Comparison of ENCODE assay signal across 1 cellular context in the genomic region with DNA sequence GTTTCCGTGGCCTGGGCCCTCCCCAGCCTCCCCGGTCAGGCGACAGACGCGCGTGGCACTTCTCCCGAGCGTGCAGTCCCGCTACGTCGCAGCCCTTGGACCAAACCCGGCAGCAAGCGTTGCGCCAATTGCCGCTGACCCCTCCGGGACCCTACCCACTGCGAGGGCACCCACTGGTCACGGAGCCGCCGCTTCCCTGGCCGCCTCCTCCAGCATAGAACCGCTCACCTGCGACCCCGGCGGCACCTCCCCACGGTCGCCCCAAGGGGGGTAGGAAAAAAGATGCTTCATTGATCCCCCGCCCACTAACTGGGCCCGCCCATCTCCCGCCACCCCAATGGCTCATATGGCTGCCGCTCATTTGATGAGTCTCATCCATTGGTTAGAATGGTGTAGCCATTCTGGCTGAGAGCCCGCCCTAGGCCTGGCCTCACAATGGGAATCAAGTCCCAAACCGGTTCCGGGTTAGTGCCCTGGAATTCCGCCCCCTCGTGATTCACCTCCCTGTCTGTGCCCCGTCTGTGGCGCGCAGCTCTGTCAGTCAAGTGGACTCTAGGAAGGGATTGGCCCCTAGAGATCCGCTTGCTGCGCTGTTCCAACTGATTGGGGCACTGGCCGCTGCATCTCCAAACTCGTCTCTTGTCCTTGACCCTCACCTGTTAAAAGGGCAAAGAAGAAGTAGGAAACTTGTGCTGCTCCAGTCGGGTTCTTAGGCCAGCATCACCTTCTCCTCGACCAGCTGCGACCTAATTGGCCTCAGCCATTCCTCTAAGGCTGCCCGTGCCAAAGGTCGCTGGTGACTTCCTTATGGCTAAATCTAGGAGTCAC.
TF ChIP-seq lines count a peak whose summit lies in the region.

A gene (minus strand): TSS at position 274 of the 828 bp plus-strand sequence. CDS start 11,323 bp downstream, outside the sequence.

TF ChIP-seq in HepG2, 621 proteins besides CTCF, POLR2A, EP300 and RAD21 (continued from another document and continues in another):
- TF ChIP-seq, protein P1, sequence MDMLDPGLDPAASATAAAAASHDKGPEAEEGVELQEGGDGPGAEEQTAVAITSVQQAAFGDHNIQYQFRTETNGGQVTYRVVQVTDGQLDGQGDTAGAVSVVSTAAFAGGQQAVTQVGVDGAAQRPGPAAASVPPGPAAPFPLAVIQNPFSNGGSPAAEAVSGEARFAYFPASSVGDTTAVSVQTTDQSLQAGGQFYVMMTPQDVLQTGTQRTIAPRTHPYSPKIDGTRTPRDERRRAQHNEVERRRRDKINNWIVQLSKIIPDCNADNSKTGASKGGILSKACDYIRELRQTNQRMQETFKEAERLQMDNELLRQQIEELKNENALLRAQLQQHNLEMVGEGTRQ (IDR thresholded peaks at IDR 0.05; ENCODE audit: low read depth, low read length): peak; percentile 18; the same call in 1 of the 2 replicates
- TF ChIP-seq, protein P1 (CRISPR knock-in tag; IDR thresholded peaks at IDR 0.05; ENCODE audit: borderline replicate concordance): peak; percentile 49; the same call in 1 of the 2 replicates
- TF ChIP-seq, protein P2, sequence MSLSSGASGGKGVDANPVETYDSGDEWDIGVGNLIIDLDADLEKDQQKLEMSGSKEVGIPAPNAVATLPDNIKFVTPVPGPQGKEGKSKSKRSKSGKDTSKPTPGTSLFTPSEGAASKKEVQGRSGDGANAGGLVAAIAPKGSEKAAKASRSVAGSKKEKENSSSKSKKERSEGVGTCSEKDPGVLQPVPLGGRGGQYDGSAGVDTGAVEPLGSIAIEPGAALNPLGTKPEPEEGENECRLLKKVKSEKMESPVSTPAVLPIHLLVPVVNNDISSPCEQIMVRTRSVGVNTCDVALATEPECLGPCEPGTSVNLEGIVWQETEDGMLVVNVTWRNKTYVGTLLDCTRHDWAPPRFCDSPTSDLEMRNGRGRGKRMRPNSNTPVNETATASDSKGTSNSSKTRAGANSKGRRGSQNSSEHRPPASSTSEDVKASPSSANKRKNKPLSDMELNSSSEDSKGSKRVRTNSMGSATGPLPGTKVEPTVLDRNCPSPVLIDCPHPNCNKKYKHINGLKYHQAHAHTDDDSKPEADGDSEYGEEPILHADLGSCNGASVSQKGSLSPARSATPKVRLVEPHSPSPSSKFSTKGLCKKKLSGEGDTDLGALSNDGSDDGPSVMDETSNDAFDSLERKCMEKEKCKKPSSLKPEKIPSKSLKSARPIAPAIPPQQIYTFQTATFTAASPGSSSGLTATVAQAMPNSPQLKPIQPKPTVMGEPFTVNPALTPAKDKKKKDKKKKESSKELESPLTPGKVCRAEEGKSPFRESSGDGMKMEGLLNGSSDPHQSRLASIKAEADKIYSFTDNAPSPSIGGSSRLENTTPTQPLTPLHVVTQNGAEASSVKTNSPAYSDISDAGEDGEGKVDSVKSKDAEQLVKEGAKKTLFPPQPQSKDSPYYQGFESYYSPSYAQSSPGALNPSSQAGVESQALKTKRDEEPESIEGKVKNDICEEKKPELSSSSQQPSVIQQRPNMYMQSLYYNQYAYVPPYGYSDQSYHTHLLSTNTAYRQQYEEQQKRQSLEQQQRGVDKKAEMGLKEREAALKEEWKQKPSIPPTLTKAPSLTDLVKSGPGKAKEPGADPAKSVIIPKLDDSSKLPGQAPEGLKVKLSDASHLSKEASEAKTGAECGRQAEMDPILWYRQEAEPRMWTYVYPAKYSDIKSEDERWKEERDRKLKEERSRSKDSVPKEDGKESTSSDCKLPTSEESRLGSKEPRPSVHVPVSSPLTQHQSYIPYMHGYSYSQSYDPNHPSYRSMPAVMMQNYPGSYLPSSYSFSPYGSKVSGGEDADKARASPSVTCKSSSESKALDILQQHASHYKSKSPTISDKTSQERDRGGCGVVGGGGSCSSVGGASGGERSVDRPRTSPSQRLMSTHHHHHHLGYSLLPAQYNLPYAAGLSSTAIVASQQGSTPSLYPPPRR (CRISPR knock-in tag; IDR thresholded peaks at IDR 0.05; ENCODE audit: borderline replicate concordance): 0 out of 2 replicates have a peak, but pooled peaks have one; percentile 19
- TF ChIP-seq, protein P3, sequence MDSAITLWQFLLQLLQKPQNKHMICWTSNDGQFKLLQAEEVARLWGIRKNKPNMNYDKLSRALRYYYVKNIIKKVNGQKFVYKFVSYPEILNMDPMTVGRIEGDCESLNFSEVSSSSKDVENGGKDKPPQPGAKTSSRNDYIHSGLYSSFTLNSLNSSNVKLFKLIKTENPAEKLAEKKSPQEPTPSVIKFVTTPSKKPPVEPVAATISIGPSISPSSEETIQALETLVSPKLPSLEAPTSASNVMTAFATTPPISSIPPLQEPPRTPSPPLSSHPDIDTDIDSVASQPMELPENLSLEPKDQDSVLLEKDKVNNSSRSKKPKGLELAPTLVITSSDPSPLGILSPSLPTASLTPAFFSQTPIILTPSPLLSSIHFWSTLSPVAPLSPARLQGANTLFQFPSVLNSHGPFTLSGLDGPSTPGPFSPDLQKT (CRISPR knock-in tag; IDR thresholded peaks at IDR 0.05; ENCODE audit: borderline replicate concordance): no peak
- TF ChIP-seq FOXP1 (IDR thresholded peaks at IDR 0.05) (no peak), FOXP1 (CRISPR knock-in tag; IDR thresholded peaks at IDR 0.05) (no peak), ZSCAN22 (CRISPR knock-in tag; IDR thresholded peaks at IDR 0.05) (no peak), ZNF44 (CRISPR knock-in tag; IDR thresholded peaks at IDR 0.05) (no peak), ZNF747 (CRISPR knock-in tag; IDR thresholded peaks at IDR 0.05; ENCODE audit: borderline replicate concordance) (0 out of 2 replicates have a peak, but pooled peaks have one; percentile 59), ZSCAN31 (CRISPR knock-in tag; IDR thresholded peaks at IDR 0.05; ENCODE audit: low read depth) (no peak), TBL1XR1 (IDR thresholded peaks at IDR 0.05; ENCODE audit: borderline replicate concordance, low read length, partially characterized antibody) (peak; percentile 68), PITX1 (CRISPR knock-in tag; IDR thresholded peaks at IDR 0.05) (peak; percentile 59; the same call in 1 of the 2 replicates), ZSCAN30 (CRISPR knock-in tag; IDR thresholded peaks at IDR 0.05) (no peak), HOXD1 (CRISPR knock-in tag; IDR thresholded peaks at IDR 0.05) (no peak), ZNF343 (CRISPR knock-in tag; IDR thresholded peaks at IDR 0.05) (0 out of 2 replicates have a peak, but pooled peaks have one; percentile 36), MTA3 (CRISPR knock-in tag; IDR thresholded peaks at IDR 0.05) (no peak), ZNF224 (CRISPR knock-in tag; IDR thresholded peaks at IDR 0.05) (no peak), PHF21A (CRISPR knock-in tag; IDR thresholded peaks at IDR 0.05) (peak; percentile 80), POLR2AphosphoS5 (IDR thresholded peaks at IDR 0.05; ENCODE audit: low read depth, low read length) (peak; percentile 53), RFXAP (CRISPR knock-in tag; IDR thresholded peaks at IDR 0.05; ENCODE audit: borderline replicate concordance) (0 out of 2 replicates have a peak, but pooled peaks have one; percentile 58), CENPT (CRISPR knock-in tag; IDR thresholded peaks at IDR 0.05; ENCODE audit: low read depth) (no peak), TGIF2 (CRISPR knock-in tag; IDR thresholded peaks at IDR 0.05) (0 out of 2 replicates have a peak, but pooled peaks have one; percentile 8), RARG (CRISPR knock-in tag; IDR thresholded peaks at IDR 0.05; ENCODE audit: low read depth) (no peak), ZNF546 (CRISPR knock-in tag; conservative IDR thresholded peaks at IDR 0.05) (no peak), GLI4 (CRISPR knock-in tag; IDR thresholded peaks at IDR 0.05; ENCODE audit: borderline replicate concordance) (peak; percentile 53; the same call in 1 of the 2 replicates), ZNF225 (CRISPR knock-in tag; IDR thresholded peaks at IDR 0.05) (no peak)
- TF ChIP-seq, protein P4, sequence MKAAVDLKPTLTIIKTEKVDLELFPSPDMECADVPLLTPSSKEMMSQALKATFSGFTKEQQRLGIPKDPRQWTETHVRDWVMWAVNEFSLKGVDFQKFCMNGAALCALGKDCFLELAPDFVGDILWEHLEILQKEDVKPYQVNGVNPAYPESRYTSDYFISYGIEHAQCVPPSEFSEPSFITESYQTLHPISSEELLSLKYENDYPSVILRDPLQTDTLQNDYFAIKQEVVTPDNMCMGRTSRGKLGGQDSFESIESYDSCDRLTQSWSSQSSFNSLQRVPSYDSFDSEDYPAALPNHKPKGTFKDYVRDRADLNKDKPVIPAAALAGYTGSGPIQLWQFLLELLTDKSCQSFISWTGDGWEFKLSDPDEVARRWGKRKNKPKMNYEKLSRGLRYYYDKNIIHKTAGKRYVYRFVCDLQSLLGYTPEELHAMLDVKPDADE (CRISPR knock-in tag; IDR thresholded peaks at IDR 0.05): no peak
- TF ChIP-seq, protein P5, sequence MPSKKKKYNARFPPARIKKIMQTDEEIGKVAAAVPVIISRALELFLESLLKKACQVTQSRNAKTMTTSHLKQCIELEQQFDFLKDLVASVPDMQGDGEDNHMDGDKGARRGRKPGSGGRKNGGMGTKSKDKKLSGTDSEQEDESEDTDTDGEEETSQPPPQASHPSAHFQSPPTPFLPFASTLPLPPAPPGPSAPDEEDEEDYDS (CRISPR knock-in tag; IDR thresholded peaks at IDR 0.05): peak; percentile 59
- TF ChIP-seq, protein P6, sequence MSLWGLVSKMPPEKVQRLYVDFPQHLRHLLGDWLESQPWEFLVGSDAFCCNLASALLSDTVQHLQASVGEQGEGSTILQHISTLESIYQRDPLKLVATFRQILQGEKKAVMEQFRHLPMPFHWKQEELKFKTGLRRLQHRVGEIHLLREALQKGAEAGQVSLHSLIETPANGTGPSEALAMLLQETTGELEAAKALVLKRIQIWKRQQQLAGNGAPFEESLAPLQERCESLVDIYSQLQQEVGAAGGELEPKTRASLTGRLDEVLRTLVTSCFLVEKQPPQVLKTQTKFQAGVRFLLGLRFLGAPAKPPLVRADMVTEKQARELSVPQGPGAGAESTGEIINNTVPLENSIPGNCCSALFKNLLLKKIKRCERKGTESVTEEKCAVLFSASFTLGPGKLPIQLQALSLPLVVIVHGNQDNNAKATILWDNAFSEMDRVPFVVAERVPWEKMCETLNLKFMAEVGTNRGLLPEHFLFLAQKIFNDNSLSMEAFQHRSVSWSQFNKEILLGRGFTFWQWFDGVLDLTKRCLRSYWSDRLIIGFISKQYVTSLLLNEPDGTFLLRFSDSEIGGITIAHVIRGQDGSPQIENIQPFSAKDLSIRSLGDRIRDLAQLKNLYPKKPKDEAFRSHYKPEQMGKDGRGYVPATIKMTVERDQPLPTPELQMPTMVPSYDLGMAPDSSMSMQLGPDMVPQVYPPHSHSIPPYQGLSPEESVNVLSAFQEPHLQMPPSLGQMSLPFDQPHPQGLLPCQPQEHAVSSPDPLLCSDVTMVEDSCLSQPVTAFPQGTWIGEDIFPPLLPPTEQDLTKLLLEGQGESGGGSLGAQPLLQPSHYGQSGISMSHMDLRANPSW (CRISPR knock-in tag; IDR thresholded peaks at IDR 0.05; ENCODE audit: borderline replicate concordance): no peak
- TF ChIP-seq, protein P7, sequence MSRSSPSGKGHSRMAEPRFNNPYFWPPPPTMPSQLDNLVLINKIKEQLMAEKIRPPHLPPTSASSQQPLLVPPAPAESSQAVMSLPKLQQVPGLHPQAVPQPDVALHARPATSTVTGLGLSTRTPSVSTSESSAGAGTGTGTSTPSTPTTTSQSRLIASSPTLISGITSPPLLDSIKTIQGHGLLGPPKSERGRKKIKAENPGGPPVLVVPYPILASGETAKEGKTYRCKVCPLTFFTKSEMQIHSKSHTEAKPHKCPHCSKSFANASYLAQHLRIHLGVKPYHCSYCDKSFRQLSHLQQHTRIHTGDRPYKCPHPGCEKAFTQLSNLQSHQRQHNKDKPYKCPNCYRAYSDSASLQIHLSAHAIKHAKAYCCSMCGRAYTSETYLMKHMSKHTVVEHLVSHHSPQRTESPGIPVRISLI (CRISPR knock-in tag; IDR thresholded peaks at IDR 0.05; ENCODE audit: borderline replicate concordance): peak; percentile 26; the same call in 1 of the 2 replicates
- TF ChIP-seq, protein P8, sequence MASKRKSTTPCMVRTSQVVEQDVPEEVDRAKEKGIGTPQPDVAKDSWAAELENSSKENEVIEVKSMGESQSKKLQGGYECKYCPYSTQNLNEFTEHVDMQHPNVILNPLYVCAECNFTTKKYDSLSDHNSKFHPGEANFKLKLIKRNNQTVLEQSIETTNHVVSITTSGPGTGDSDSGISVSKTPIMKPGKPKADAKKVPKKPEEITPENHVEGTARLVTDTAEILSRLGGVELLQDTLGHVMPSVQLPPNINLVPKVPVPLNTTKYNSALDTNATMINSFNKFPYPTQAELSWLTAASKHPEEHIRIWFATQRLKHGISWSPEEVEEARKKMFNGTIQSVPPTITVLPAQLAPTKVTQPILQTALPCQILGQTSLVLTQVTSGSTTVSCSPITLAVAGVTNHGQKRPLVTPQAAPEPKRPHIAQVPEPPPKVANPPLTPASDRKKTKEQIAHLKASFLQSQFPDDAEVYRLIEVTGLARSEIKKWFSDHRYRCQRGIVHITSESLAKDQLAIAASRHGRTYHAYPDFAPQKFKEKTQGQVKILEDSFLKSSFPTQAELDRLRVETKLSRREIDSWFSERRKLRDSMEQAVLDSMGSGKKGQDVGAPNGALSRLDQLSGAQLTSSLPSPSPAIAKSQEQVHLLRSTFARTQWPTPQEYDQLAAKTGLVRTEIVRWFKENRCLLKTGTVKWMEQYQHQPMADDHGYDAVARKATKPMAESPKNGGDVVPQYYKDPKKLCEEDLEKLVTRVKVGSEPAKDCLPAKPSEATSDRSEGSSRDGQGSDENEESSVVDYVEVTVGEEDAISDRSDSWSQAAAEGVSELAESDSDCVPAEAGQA (IDR thresholded peaks at IDR 0.05; ENCODE audit: low read depth): peak; percentile 63; the same call in 1 of the 2 replicates
- TF ChIP-seq, protein P8 (CRISPR knock-in tag; IDR thresholded peaks at IDR 0.05; ENCODE audit: borderline replicate concordance): no peak
